ENCODE assay signal across 11 cellular contexts in genomic region chr18:33135951-33136660, GRCh38.
"Had no signal": no experiment of that assay in that cellular context is flagged by ENCODE, and none has a peak within 500 bp of the region (broad histone marks: within the 10 kb centered on the region; RNA-seq: fewer than 3 reads in every experiment).

No MANE protein-coding gene starts in this region.

- ATAC-seq: activated CD8-positive, alpha-beta memory T cell treated with anti-CD3 and anti-CD28 coated beads, Interleukin-2, amount 10 ng/mL, durations not matched to agents 7 days and 5 days; left ventricle myocardium superior; psoas muscle; stimulated activated naive CD8-positive, alpha-beta T cell treated with anti-CD3 and anti-CD28 coated beads, Interleukin-15, amount 100 ng/mL, for 72 hours had no signal

- DNase-seq: activated CD4-positive, alpha-beta T cell treated with anti-CD3 and anti-CD28 coated beads, Interleukin-2, amount 50 U/mL, for 48 hours; activated CD8-positive, alpha-beta memory T cell treated with anti-CD3 and anti-CD28 coated beads, Interleukin-2, amount 10 ng/mL, durations not matched to agents 7 days and 5 days; activated naive CD4-positive, alpha-beta T cell treated with anti-CD3 and anti-CD28 coated beads for 36 hours; activated T-cell treated with anti-CD3 and anti-CD28 coated beads, Interleukin-2, amount 50 U/mL, for 1 hour; dorsolateral prefrontal cortex; endodermal cell; kidney; left ventricle myocardium superior; psoas muscle; right lobe of liver; stimulated activated naive CD8-positive, alpha-beta T cell treated with anti-CD3 and anti-CD28 coated beads, Interleukin-15, amount 100 ng/mL, for 72 hours had no signal
